ENCODE assay signal across 16 cellular contexts in the genomic region with DNA sequence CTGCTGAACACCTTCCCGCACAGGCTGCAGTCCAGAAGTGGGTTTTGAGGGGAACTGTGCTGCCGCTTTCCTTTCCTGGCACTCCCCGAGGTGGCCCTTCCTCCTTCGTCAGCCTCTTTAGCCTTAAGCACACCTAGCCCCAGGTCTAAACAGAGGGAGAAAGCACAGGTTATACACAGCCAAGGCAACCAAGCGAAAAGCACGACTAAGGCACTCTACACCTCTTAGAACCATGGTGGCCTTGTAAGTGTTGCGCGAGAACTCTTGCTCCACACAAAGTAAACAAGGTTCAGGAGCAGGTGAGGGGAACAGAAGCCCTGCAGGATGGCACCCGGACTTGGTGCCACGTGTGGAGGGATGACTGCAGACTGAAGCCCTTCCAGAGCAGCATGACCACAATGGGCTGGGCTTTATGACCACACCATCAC. TPM values are rescaled to one million over a fixed set of nuclear protein-coding genes. Genes with fewer than 3 reads are reported as not detected.
DNase-seq lines count a peak whose midpoint lies in the region; ATAC-seq and TF ChIP-seq lines count a peak whose summit lies in the region.
"Had no signal": no experiment of that assay in that cellular context is flagged by ENCODE, and none has a peak within 500 bp of the region (broad histone marks: within the 10 kb centered on the region; RNA-seq: fewer than 3 reads in every experiment).

No MANE protein-coding gene starts in this region.

- peaks cover 19% of the 10 kb centered on the region for H3K27me3 ChIP-seq in lower lobe of right lung (ENCODE audit: low read depth)
- H3K27me3 ChIP-seq in testis: no peaks in the 10 kb centered on the region
- H3K27me3 ChIP-seq in H7 (ENCODE audit: control insufficient read depth, insufficient read depth, low read length): no peaks in the 10 kb centered on the region

- peak overlapping the region; percentile 27; the same call in 1 of the 2 replicates for H2AFZ ChIP-seq in OCI-LY7 (ENCODE audit: low read length)

- no peak for TF ChIP-seq POLR2A in testis (IDR thresholded peaks at IDR 0.05)

- H3K27me3 Mint-ChIP-seq in CD14-positive monocyte (ENCODE audit: low read depth in 3 of 3): peaks cover 36 to 44% (median 43%) of the 10 kb centered on the region in 3 donors

- CTCF ChIA-PET in OCI-LY7 (lab: Charles Lee; ENCODE audit: unreplicated experiment): no interaction called here

- no peak overlapping the region for H3K4me3 ChIP-seq in OCI-LY7 (ENCODE audit: low read depth, low read length, poor library complexity, severe bottlenecking)
- no peak overlapping the region for H3K4me3 ChIP-seq in lower lobe of right lung
- no peak overlapping the region for H3K4me3 ChIP-seq in testis
- H3K4me3 ChIP-seq in H7 (ENCODE audit: insufficient read depth, low read depth, low read length): no peak overlapping the region
- H3K4me3 ChIP-seq: K562, Peyer's patch had no signal

- H3K4me2 ChIP-seq in OCI-LY7 (ENCODE audit: low read length): no peak overlapping the region

- no peaks in the 10 kb centered on the region for H3K36me3 Mint-ChIP-seq in CD14-positive monocyte
- H3K36me3 Mint-ChIP-seq: CD8-positive, alpha-beta T cell had no signal

- WGBS in testis, 2 donors: 85 to 91% methylated on average over 10 of the region's 10 CpGs

- ATAC-seq in lower lobe of right lung: peak; percentile 92 to 94
- ATAC-seq: CD8-positive, alpha-beta T cell; K562 had no signal

- DNase-seq in DMS53 (lab: John Stamatoyannopoulos, UW) (peak; percentile 60), DMS79 treated with DMSO at 0.1 percent for 48 hours (lab: John Stamatoyannopoulos, UW) (peak; percentile 94), OCI-LY7 (ENCODE audit: low spot score) (no peak), lower lobe of right lung (peak; percentile 66), testis (no peak), H7 (no peak), CD14-positive monocyte (ENCODE audit: low spot score) (no peak)
- no peak for DNase-seq in stimulated activated naive CD4-positive, alpha-beta T cell (lab: John Stamatoyannopoulos, UW)
- DNase-seq: CD8-positive, alpha-beta T cell; DMS 273 treated with DMSO at 0.1 percent for 48 hours; NCI-H226; NCI-H69; Peyer's patch; T-helper 2 cell had no signal

- H3K79me2 ChIP-seq in OCI-LY7 (ENCODE audit: insufficient read depth, low read depth, low read length): no peaks in the 10 kb centered on the region

- H3K36me3 ChIP-seq in OCI-LY7 (ENCODE audit: insufficient read depth, low read length): no peaks in the 10 kb centered on the region
- H3K36me3 ChIP-seq in lower lobe of right lung: no peaks in the 10 kb centered on the region
- H3K36me3 ChIP-seq in testis (ENCODE audit: low read depth, missing control alignments): no peaks in the 10 kb centered on the region
- no peaks in the 10 kb centered on the region for H3K36me3 ChIP-seq in H7 (replicated peaks; ENCODE audit: control insufficient read depth, insufficient read depth, low read length)
- H3K36me3 ChIP-seq: Peyer's patch had no signal

- no peak overlapping the region for H3K4me3 Mint-ChIP-seq in CD14-positive monocyte
- H3K4me3 Mint-ChIP-seq: B cell; CD8-positive, alpha-beta T cell had no signal

- H3K4me1 Mint-ChIP-seq in CD14-positive monocyte: no peaks in the 10 kb centered on the region
- H3K4me1 Mint-ChIP-seq: B cell had no signal

- H3K4me1 ChIP-seq in OCI-LY7 (ENCODE audit: insufficient read depth, low read length, poor library complexity, severe bottlenecking) (no peaks in the 10 kb centered on the region), lower lobe of right lung (peaks cover 10% of the 10 kb centered on the region), testis (peaks cover 5% of the 10 kb centered on the region)
- H3K4me1 ChIP-seq: Peyer's patch had no signal

- BruUV-seq in OCI-LY7 (replicated peaks; lab: Mats Ljungman, UMichigan): no TSS peak

- no peaks in the 10 kb centered on the region for H4K20me1 ChIP-seq in OCI-LY7 (ENCODE audit: insufficient read depth, low read length)

- no peak overlapping the region for H3K27ac ChIP-seq in OCI-LY7 (ENCODE audit: low read depth, low read length, poor library complexity, severe bottlenecking)
- peak overlapping the region; percentile 60 for H3K27ac ChIP-seq in lower lobe of right lung
- no peak overlapping the region for H3K27ac ChIP-seq in testis
- H3K27ac ChIP-seq: Peyer's patch had no signal

- intact Hi-C loops in OCI-LY7 (cut with micrococcal nuclease; ENCODE audit: unreplicated experiment): no loop called here
- intact Hi-C loops in lower lobe of right lung (cut with DNase I): no loop called here
- intact Hi-C loops in testis (cut with DNase I; ENCODE audit: low total_unique reads): no loop called here
- intact Hi-C loops in CD14-positive monocyte (cut with micrococcal nuclease): no loop called here

- H3K9me3 Mint-ChIP-seq in CD14-positive monocyte: peaks cover 0 to 5% (median 0%) of the 10 kb centered on the region in 7 donors
- H3K9me3 Mint-ChIP-seq: CD8-positive, alpha-beta T cell had no signal

- TF ChIP-seq CTCF in OCI-LY7 (conservative IDR thresholded peaks at IDR 0.05; ENCODE audit: low read length) (no peak), lower lobe of right lung (IDR thresholded peaks at IDR 0.05) (no peak), testis (IDR thresholded peaks at IDR 0.05) (no peak), CD14-positive monocyte (IDR thresholded peaks at IDR 0.05) (no peak)

- POLR2A ChIA-PET in OCI-LY7 (lab: Charles Lee): interaction anchor here (0.9 to 1.2 kb wide), 2 partner anchors 10 to 17 kb away, joined by 3 read pairs; no protein-coding TSS in a partner anchor

- no peaks in the 10 kb centered on the region for H3K9me3 ChIP-seq in OCI-LY7 (ENCODE audit: low read length)
- no peaks in the 10 kb centered on the region for H3K9me3 ChIP-seq in lower lobe of right lung
- H3K9me3 ChIP-seq in testis: no peaks in the 10 kb centered on the region
- H3K9me3 ChIP-seq: Peyer's patch had no signal

- H3K9me2 ChIP-seq in OCI-LY7 (ENCODE audit: insufficient read depth, low read length): no peaks in the 10 kb centered on the region

- H3K27ac Mint-ChIP-seq in CD14-positive monocyte: no peak overlapping the region
- H3K27ac Mint-ChIP-seq: B cell; CD8-positive, alpha-beta T cell had no signal

RNA-seq across cellular contexts. Expression of gene ZNF541, which starts 23.6 kb away (rescaled TPM):
- not detected in 2 replicates for total RNA-seq in OCI-LY7 (2014; rRNA removed; shearing (Covaris generic))
- total RNA-seq in OCI-LY7 (2022) (not detected in 2 replicates), lower lobe of right lung (0.89 TPM), testis (10 to 100 TPM; 30.4 to 51.5 TPM)
- polyA plus RNA-seq in testis (ENCODE audit: insufficient read depth, low read depth, low replicate concordance) (42.0 TPM), CD14-positive monocyte (not detected)
- total RNA-seq in H7 (2014; rRNA removed; shearing (Covaris generic)): not detected in 2 replicates
- total RNA-seq: B cell, Peyer's patch had no signal

RNA-seq across cellular contexts. Expression of gene NAPA, which starts 34.5 kb away (rescaled TPM):
- 54.7 and 71.4 TPM in 2 replicates for total RNA-seq in OCI-LY7 (2014; rRNA removed; shearing (Covaris generic))
- total RNA-seq in OCI-LY7 (2022): 56.5 and 63.1 TPM in 2 replicates
- 115 TPM for total RNA-seq in lower lobe of right lung
- 100 to 1,000 TPM; 227 to 257 TPM for total RNA-seq in testis
- polyA plus RNA-seq in testis (ENCODE audit: insufficient read depth, low read depth, low replicate concordance): 194 TPM
- total RNA-seq in H7 (2014; rRNA removed; shearing (Covaris generic)): 82.1 and 98.3 TPM in 2 replicates
- polyA plus RNA-seq in CD14-positive monocyte: 100 to 1,000 TPM in 1 of 2 donors, 10 to 100 TPM in 1; 77.5 to 111 TPM

RNA-seq across cellular contexts. Expression of gene BICRA, which starts 59.6 kb away (rescaled TPM):
- total RNA-seq in OCI-LY7 (2014; rRNA removed; shearing (Covaris generic)): 2.1 and 4.4 TPM in 2 replicates
- total RNA-seq in OCI-LY7 (2022) (16.0 and 16.5 TPM in 2 replicates), lower lobe of right lung (18.3 TPM), testis (10 to 100 TPM; 13.5 to 19.2 TPM)
- polyA plus RNA-seq in testis (ENCODE audit: insufficient read depth, low read depth, low replicate concordance) (9.2 TPM), CD14-positive monocyte (under 1 TPM in 1 of 2 donors, not detected in 1; 0.08 TPM)
- 3.4 and 8.5 TPM in 2 replicates for total RNA-seq in H7 (2014; rRNA removed; shearing (Covaris generic))

Comparison
In these comparisons a context has a peak if more than half of its experiments do, and no peak if none do; other contexts are left out.
1. DNase-seq: peak in DMS53 (single experiment), DMS79 treated with DMSO at 0.1 percent for 48 hours (single experiment) and lower lobe of right lung (single experiment); none in OCI-LY7 (single experiment), stimulated activated naive CD4-positive, alpha-beta T cell (0 of 6), testis (single experiment), H7 (single experiment) and CD14-positive monocyte (single experiment).
2. RNA of gene ZNF541, which starts 23.6 kb away (total RNA-seq): 30.4 to 51.5 TPM in testis; 0.89 TPM in lower lobe of right lung (single experiment), not detected in OCI-LY7 and not detected in H7; every median in the first group is over 10 times any median in the second.